In genomic region chr18:74957588-74958224, GRCh38 we compare ENCODE assay signal across 18 cellular contexts.
DNase-seq lines count a peak whose midpoint lies in the region; ATAC-seq and TF ChIP-seq lines count a peak whose summit lies in the region.
"Had no signal": no experiment of that assay in that cellular context is flagged by ENCODE, and none has a peak within 500 bp of the region (broad histone marks: within the 10 kb centered on the region; RNA-seq: fewer than 3 reads in every experiment).

No MANE protein-coding gene starts in this region.

- no peaks in the 10 kb centered on the region for H4K20me1 ChIP-seq in PC-3 (ENCODE audit: low read length)

- TF ChIP-seq POLR2A in esophagus muscularis mucosa (IDR thresholded peaks at IDR 0.05; ENCODE audit: low read depth), result no peak

- H2AFZ ChIP-seq in PC-3 (ENCODE audit: low read length), result no peak overlapping the region

- ATAC-seq in lower lobe of right lung (peak; percentile 65 to 77), PC-3 (no peak)
- ATAC-seq: Right ventricle myocardium inferior had no signal

- H3K4me2 ChIP-seq in PC-3 (ENCODE audit: low read length), result no peak overlapping the region

- WGBS in esophagus muscularis mucosa, result 95% methylated on average over 8 of the region's 8 CpGs

- H3K79me2 ChIP-seq in PC-3 (ENCODE audit: low read length), result no peaks in the 10 kb centered on the region

- H3F3A ChIP-seq in PC-3 (ENCODE audit: low read length, unreplicated experiment), result no peaks in the 10 kb centered on the region

- no peak overlapping the region for H3K9ac ChIP-seq in PC-3 (ENCODE audit: low read length)

- H3K4me3 ChIP-seq in lower lobe of right lung (no peak overlapping the region), PC-3 (ENCODE audit: low read length) (no peak overlapping the region), esophagus muscularis mucosa (no peak overlapping the region)

- H3K36me3 ChIP-seq in lower lobe of right lung, result no peaks in the 10 kb centered on the region
- H3K36me3 ChIP-seq in PC-3 (ENCODE audit: low read depth, low read length), result no peaks in the 10 kb centered on the region
- peaks cover 0 to 10% (median 3%) of the 10 kb centered on the region in 4 donors for H3K36me3 ChIP-seq in esophagus muscularis mucosa

- no peaks in the 10 kb centered on the region for H3K27me3 ChIP-seq in lower lobe of right lung (ENCODE audit: low read depth)
- H3K27me3 ChIP-seq in PC-3 (ENCODE audit: low read length), result no peaks in the 10 kb centered on the region
- H3K27me3 ChIP-seq in esophagus muscularis mucosa, result no peaks in the 10 kb centered on the region

- POLR2A ChIA-PET in PC-3 (lab: Charles Lee; ENCODE audit: unreplicated experiment), result no interaction called here

- TF ChIP-seq EP300 in esophagus muscularis mucosa (IDR thresholded peaks at IDR 0.05), result no peak

- H3K9me3 ChIP-seq in lower lobe of right lung (no peaks in the 10 kb centered on the region), PC-3 (ENCODE audit: low read length) (no peaks in the 10 kb centered on the region), esophagus muscularis mucosa (no peaks in the 10 kb centered on the region)

- DNase-seq in DMS79 (lab: John Stamatoyannopoulos, UW), result peak; percentile 78
- peak; percentile 51 for DNase-seq in NCI-H187 treated with DMSO at 0.1 percent for 48 hours (lab: John Stamatoyannopoulos, UW)
- peak; percentile 98 for DNase-seq in NCI-H510A treated with DMSO at 0.1 percent for 48 hours (lab: John Stamatoyannopoulos, UW)
- DNase-seq in lower lobe of right lung, result no peak
- no peak for DNase-seq in NCI-H2227 treated with DMSO at 0.1 percent for 48 hours (lab: John Stamatoyannopoulos, UW)
- no peak for DNase-seq in PC-3
- DNase-seq in GM10266 (ENCODE audit: extremely low spot score), result no peak
- no peak for DNase-seq in esophagus muscularis mucosa (ENCODE audit: extremely low spot score)
- DNase-seq: CD4-positive, alpha-beta T cell; COR-L47; DMS 273 treated with DMSO at 0.1 percent for 48 hours; Karpas-422; MV-4-11; NCI-H1105 treated with DMSO at 0.1 percent for 48 hours; NCI-H1930; NCI-H446 treated with DMSO at 0.1 percent for 48 hours; OCI-M1 had no signal

- no peak for TF ChIP-seq CTCF in lower lobe of right lung (IDR thresholded peaks at IDR 0.05)
- no peak for TF ChIP-seq CTCF in PC-3 (conservative IDR thresholded peaks at IDR 0.05; ENCODE audit: low read depth, low read length)
- no peak for TF ChIP-seq CTCF in GM10266 (IDR thresholded peaks at IDR 0.05; ENCODE audit: control insufficient read depth, insufficient read depth, low read depth, missing control alignments)
- no peak for TF ChIP-seq CTCF in esophagus muscularis mucosa (IDR thresholded peaks at IDR 0.05)

- BruUV-seq in PC-3 (replicated peaks; lab: Mats Ljungman, UMichigan), result no TSS peak

- no peaks in the 10 kb centered on the region for H3K9me2 ChIP-seq in PC-3 (replicated peaks; ENCODE audit: low read length)

- intact Hi-C loops in lower lobe of right lung (cut with DNase I) (no loop called here), PC-3 (cut with micrococcal nuclease) (no loop called here), esophagus muscularis mucosa (cut with DNase I) (no loop called here)

- CTCF ChIA-PET in PC-3 (lab: Charles Lee), result no interaction called here

- H3K27ac ChIP-seq in lower lobe of right lung (no peak overlapping the region), PC-3 (ENCODE audit: low read length) (no peak overlapping the region), esophagus muscularis mucosa (replicated peaks in 1 of 4) (no peak overlapping the region)

- H3K4me1 ChIP-seq in lower lobe of right lung (no peaks in the 10 kb centered on the region), PC-3 (ENCODE audit: insufficient read depth, low read length) (no peaks in the 10 kb centered on the region), esophagus muscularis mucosa (no peaks in the 10 kb centered on the region)

Comparison
In these comparisons a context has a peak if more than half of its experiments do, and no peak if none do; other contexts are left out.
1. DNase-seq: peak in DMS79 (single experiment), NCI-H187 treated with DMSO at 0.1 percent for 48 hours (single experiment) and NCI-H510A treated with DMSO at 0.1 percent for 48 hours (single experiment); none in lower lobe of right lung (single experiment), NCI-H2227 treated with DMSO at 0.1 percent for 48 hours (single experiment), PC-3 (single experiment), GM10266 (single experiment) and esophagus muscularis mucosa (single experiment).